ENCODE assay signal across 8 cellular contexts in genomic region chr9:130117816-130118632, GRCh38. TPM values are rescaled to one million over a fixed set of nuclear protein-coding genes. Genes with fewer than 3 reads are reported as not detected.
A peak's percentile ranks its signal among the peaks of the same experiment; 100 is the strongest.
DNase-seq lines count a peak whose midpoint lies in the region; ATAC-seq and TF ChIP-seq lines count a peak whose summit lies in the region.
"Had no signal": no experiment of that assay in that cellular context is flagged by ENCODE, and none has a peak within 500 bp of the region (broad histone marks: within the 10 kb centered on the region; RNA-seq: fewer than 3 reads in every experiment).

No MANE protein-coding gene starts in this region.

- peak overlapping the region; percentile 56 for H3K27ac ChIP-seq in HUES48 (ENCODE audit: low read depth, low read length)
- peak overlapping the region; percentile 30 for H3K27ac ChIP-seq in hepatocyte
- peak overlapping the region; percentile 55 for H3K27ac ChIP-seq in substantia nigra (ENCODE audit: low read depth, low read length, poor library complexity, severe bottlenecking)

- H3K27me3 ChIP-seq in HUES48 (ENCODE audit: control insufficient read depth, insufficient read depth, low read length) (no peaks in the 10 kb centered on the region), hepatocyte (no peaks in the 10 kb centered on the region)

- peaks cover 17% of the 10 kb centered on the region; the same call in 1 of the 2 replicates for H3K36me3 ChIP-seq in HUES48 (ENCODE audit: control insufficient read depth, insufficient read depth, low read length)
- H3K36me3 ChIP-seq in hepatocyte (replicated peaks; ENCODE audit: insufficient read depth, low read depth): no peaks in the 10 kb centered on the region

- H3K4me2 ChIP-seq in hepatocyte: no peak overlapping the region

- no peaks in the 10 kb centered on the region for H3K9me2 ChIP-seq in hepatocyte (replicated peaks; ENCODE audit: insufficient read depth)

- ATAC-seq in activated T-helper 17 cell treated with anti-CD3 and anti-CD28 coated beads, Interleukin-2, amount 50 U/mL, for 72 hours (replicated peaks): no peak

- H3K79me2 ChIP-seq in hepatocyte: no peaks in the 10 kb centered on the region

- no peaks in the 10 kb centered on the region for H3K9me3 Mint-ChIP-seq in activated T-helper 17 cell treated with anti-CD3 and anti-CD28 coated beads, Interleukin-2, amount 50 U/mL, for 72 hours
- H3K9me3 Mint-ChIP-seq: mesothelial cell of epicardium had no signal

- H3K4me1 ChIP-seq in HUES48 (ENCODE audit: control insufficient read depth, insufficient read depth, low read length) (peaks cover 25% of the 10 kb centered on the region), hepatocyte (ENCODE audit: insufficient read depth) (peaks cover 3% of the 10 kb centered on the region)

- TF ChIP-seq CTCF in hepatocyte (IDR thresholded peaks at IDR 0.05; ENCODE audit: poor library complexity): no peak

- no peak overlapping the region for H3K9ac ChIP-seq in HUES48 (ENCODE audit: low read depth, low read length)

- no peaks in the 10 kb centered on the region for H3K27me3 Mint-ChIP-seq in activated T-helper 17 cell treated with anti-CD3 and anti-CD28 coated beads, Interleukin-2, amount 50 U/mL, for 72 hours

- peaks cover 64% of the 10 kb centered on the region for H3K36me3 Mint-ChIP-seq in activated T-helper 17 cell treated with anti-CD3 and anti-CD28 coated beads, Interleukin-2, amount 50 U/mL, for 72 hours (ENCODE audit: low read depth)

- H2AFZ ChIP-seq in hepatocyte: no peak overlapping the region

- 76% methylated on average over 11 of the region's 11 CpGs for WGBS in hepatocyte (ENCODE audit: low lambda C conversion rate, missing lambda C conversion rate)

- H3K4me3 ChIP-seq in HUES48 (ENCODE audit: low read depth, low read length) (no peak overlapping the region), hepatocyte (no peak overlapping the region)

- no peak overlapping the region for H3K4me3 Mint-ChIP-seq in activated T-helper 17 cell treated with anti-CD3 and anti-CD28 coated beads, Interleukin-2, amount 50 U/mL, for 72 hours
- H3K4me3 Mint-ChIP-seq: mesothelial cell of epicardium had no signal

- no peaks in the 10 kb centered on the region for H4K20me1 ChIP-seq in hepatocyte (ENCODE audit: insufficient read depth, poor library complexity, severe bottlenecking)

- DNase-seq in hepatocyte (ENCODE audit: low spot score) (no peak), substantia nigra (lab: John Stamatoyannopoulos, UW) (peak in 7 of 49 donors; percentile 10 to 42 (median 33)), NOMO-1 (lab: John Stamatoyannopoulos, UW; ENCODE audit: unreplicated experiment in 2 of 2) (no peak), DMS79 (lab: John Stamatoyannopoulos, UW) (no peak)
- no peak for DNase-seq in activated CD4-positive, CD25-positive, alpha-beta regulatory T cell treated with anti-CD3 and anti-CD28 coated beads, Interleukin-2, amount 50 U/mL, for 72 hours

- peak overlapping the region; percentile 25 for H3K27ac Mint-ChIP-seq in activated T-helper 17 cell treated with anti-CD3 and anti-CD28 coated beads, Interleukin-2, amount 50 U/mL, for 72 hours

- H3K9me3 ChIP-seq in HUES48 (ENCODE audit: control insufficient read depth, insufficient read depth, low read length) (no peaks in the 10 kb centered on the region), hepatocyte (ENCODE audit: low read depth) (no peaks in the 10 kb centered on the region)

- no peaks in the 10 kb centered on the region for H3K4me1 Mint-ChIP-seq in activated T-helper 17 cell treated with anti-CD3 and anti-CD28 coated beads, Interleukin-2, amount 50 U/mL, for 72 hours
- H3K4me1 Mint-ChIP-seq: mesothelial cell of epicardium had no signal

RNA-seq across cellular contexts. Expression of gene NCS1, which starts 54.2 kb away (rescaled TPM):
- 10 to 100 TPM; 14.0 to 30.4 TPM for total RNA-seq in activated T-helper 17 cell treated with anti-CD3 and anti-CD28 coated beads, Interleukin-2, amount 50 U/mL, for 72 hours
- 16.8 and 16.9 TPM in 2 replicates for total RNA-seq in hepatocyte
- 20.9 and 25.3 TPM in 2 replicates for polyA plus RNA-seq in hepatocyte
